In genomic region chr7:143620053-143620452, GRCh38 we compare ENCODE assay signal across 8 cellular contexts. TPM values are rescaled to one million over a fixed set of nuclear protein-coding genes. Genes with fewer than 3 reads are reported as not detected.
DNase-seq lines count a peak whose midpoint lies in the region; ATAC-seq and TF ChIP-seq lines count a peak whose summit lies in the region.
"Not testable (repeated sequence)": the region's sequence is repeated elsewhere in the genome, so short reads cannot be mapped to it uniquely, and the experiment has no call there.

No MANE protein-coding gene starts in this region.

- not testable (repeated sequence) for H3K9me3 ChIP-seq in CD4-positive, CD25-positive, alpha-beta regulatory T cell (ENCODE audit: control insufficient read depth in 2 of 2, low read length in 2 of 2); parathyroid adenoma (ENCODE audit: control insufficient read depth, low read length)

- not testable (repeated sequence) for H3K79me2 ChIP-seq in parathyroid adenoma

- ATAC-seq in CD4-positive, CD25-positive, alpha-beta regulatory T cell (ENCODE audit: low read depth in 2 of 2), result peak; percentile 22 to 30
- ATAC-seq in GM18873 (IDR thresholded peaks at IDR 0.05; ENCODE audit: low FRiP score, unreplicated experiment), result peak; percentile 6
- peak; percentile 32 for ATAC-seq in GM21528 (IDR thresholded peaks at IDR 0.05; ENCODE audit: low FRiP score, unreplicated experiment)
- ATAC-seq in HG02943 (IDR thresholded peaks at IDR 0.05; ENCODE audit: low read depth, unreplicated experiment), result peak; percentile 17
- peak; percentile 19 for ATAC-seq in HG03521 (IDR thresholded peaks at IDR 0.05; ENCODE audit: unreplicated experiment)
- peak; percentile 80 for ATAC-seq in Right ventricle myocardium superior (ENCODE audit: poor library complexity)

- intact Hi-C loops in Right ventricle myocardium superior (cut with DNase I), result not testable (repeated sequence)

- not testable (repeated sequence) for H3K36me3 Mint-ChIP-seq in CD4-positive, CD25-positive, alpha-beta regulatory T cell

- H3K4me1 ChIP-seq in CD4-positive, CD25-positive, alpha-beta regulatory T cell (ENCODE audit: control insufficient read depth, insufficient read depth, low read length, poor library complexity, severe bottlenecking); parathyroid adenoma: not testable (repeated sequence)

- not testable (repeated sequence) for H3K36me3 ChIP-seq in CD4-positive, CD25-positive, alpha-beta regulatory T cell (ENCODE audit: control insufficient read depth, insufficient read depth, low read length); parathyroid adenoma (ENCODE audit: control insufficient read depth, insufficient read depth, low read length)

- peak; percentile 40 for TF ChIP-seq CTCF in parathyroid adenoma (IDR thresholded peaks at IDR 0.05)

- H3K27me3 Mint-ChIP-seq in CD4-positive, CD25-positive, alpha-beta regulatory T cell, result not testable (repeated sequence)

- not testable (repeated sequence) for H3K4me1 Mint-ChIP-seq in CD4-positive, CD25-positive, alpha-beta regulatory T cell

- not testable (repeated sequence) for H3K9me3 Mint-ChIP-seq in CD4-positive, CD25-positive, alpha-beta regulatory T cell

- H3K4me2 ChIP-seq in parathyroid adenoma (ENCODE audit: low read length), result not testable (repeated sequence)

- H3K4me3 ChIP-seq in CD4-positive, CD25-positive, alpha-beta regulatory T cell (ENCODE audit: low read depth, low read length); parathyroid adenoma (ENCODE audit: low read depth, low read length): not testable (repeated sequence)

- peak in 1 of 3 donors; percentile 54 for DNase-seq in CD4-positive, CD25-positive, alpha-beta regulatory T cell
- peak; percentile 60 for DNase-seq in activated effector memory CD4-positive, alpha-beta T cell treated with Interleukin-2 at 50 U/mL for 16 hours
- DNase-seq in Right ventricle myocardium superior, result not testable (repeated sequence)

- not testable (repeated sequence) for H2AFZ ChIP-seq in parathyroid adenoma

- not testable (repeated sequence) for H3K27me3 ChIP-seq in CD4-positive, CD25-positive, alpha-beta regulatory T cell (ENCODE audit: control insufficient read depth, insufficient read depth, low read length); parathyroid adenoma (ENCODE audit: control insufficient read depth, insufficient read depth, low read length)

- not testable (repeated sequence) for H3K4me3 Mint-ChIP-seq in CD4-positive, CD25-positive, alpha-beta regulatory T cell

- H3K9ac ChIP-seq in parathyroid adenoma, result not testable (repeated sequence)

- not testable (repeated sequence) for H3K27ac Mint-ChIP-seq in CD4-positive, CD25-positive, alpha-beta regulatory T cell

- not testable (repeated sequence) for H3K27ac ChIP-seq in CD4-positive, CD25-positive, alpha-beta regulatory T cell (ENCODE audit: insufficient read depth, low read length, poor library complexity, severe bottlenecking); parathyroid adenoma

RNA-seq across cellular contexts. Expression of gene TCAF2, which starts 0.7 kb away (rescaled TPM):
- total RNA-seq in CD4-positive, CD25-positive, alpha-beta regulatory T cell, result 41.3 TPM
- polyA plus RNA-seq in CD4-positive, CD25-positive, alpha-beta regulatory T cell, result 10 to 100 TPM; 12.7 to 13.9 (median 12.9) TPM
- 0.27 TPM for total RNA-seq in Right ventricle myocardium superior

RNA-seq across cellular contexts. Expression of gene CTAGE15, which starts 48.5 kb away (rescaled TPM):
- 1.2 TPM for total RNA-seq in CD4-positive, CD25-positive, alpha-beta regulatory T cell
- polyA plus RNA-seq in CD4-positive, CD25-positive, alpha-beta regulatory T cell, result under 1 TPM in 2 of 4 donors, not detected in 2; 0.14 to 0.18 TPM
- not detected for total RNA-seq in Right ventricle myocardium superior

Comparison
In these comparisons a context has a peak if more than half of its experiments do, and no peak if none do; other contexts are left out.
1. ATAC-seq: peak in every context shown above with its lines; median percentile 80 in Right ventricle myocardium superior; 32 in GM21528; 26 in CD4-positive, CD25-positive, alpha-beta regulatory T cell; 19 in HG03521; 17 in HG02943; 6 in GM18873.
2. RNA of gene TCAF2, which starts 0.7 kb away (total RNA-seq): 41.3 TPM in CD4-positive, CD25-positive, alpha-beta regulatory T cell (single experiment); 0.27 TPM in Right ventricle myocardium superior (single experiment); every median in the first group is over 10 times any median in the second.